14 cellular contexts compared by ENCODE assay signal in genomic region chr3:24160424-24160823, GRCh38.
A peak's percentile ranks its signal among the peaks of the same experiment; 100 is the strongest.
DNase-seq lines count a peak whose midpoint lies in the region; ATAC-seq, FAIRE-seq and TF ChIP-seq lines count a peak whose summit lies in the region.
"Had no signal": no experiment of that assay in that cellular context is flagged by ENCODE, and none has a peak within 500 bp of the region (broad histone marks: within the 10 kb centered on the region; RNA-seq: fewer than 3 reads in every experiment).

No MANE protein-coding gene starts in this region.

- H3K4me1 Mint-ChIP-seq in effector memory CD8-positive, alpha-beta T cell (ENCODE audit: low read depth in 2 of 2): peaks cover 0 to 3% of the 10 kb centered on the region in 2 donors
- H3K4me1 Mint-ChIP-seq: activated naive CD4-positive, alpha-beta T cell treated with anti-CD3 and anti-CD28 coated beads, Interleukin-2, amount 50 U/mL, for 24 hours had no signal

- H3K27ac ChIP-seq in HepG2 (ENCODE audit: extremely low read length, insufficient read depth, low read length) (no peak overlapping the region), right lobe of liver (no peak overlapping the region)
- H3K27ac ChIP-seq: esophagus squamous epithelium, SK-N-MC had no signal

- no peaks in the 10 kb centered on the region for H3K79me2 ChIP-seq in HepG2 (ENCODE audit: insufficient read depth, low read length)

- TF ChIP-seq EP300 in HepG2 (IDR thresholded peaks at IDR 0.05; ENCODE audit: low read depth in 2 of 2, low read length in 2 of 2): no peak
- no peak for TF ChIP-seq EP300 in HepG2 (CRISPR knock-in tag; IDR thresholded peaks at IDR 0.05; ENCODE audit: borderline replicate concordance)

- no peak for ATAC-seq in HepG2
- ATAC-seq in right lobe of liver: no peak
- no peak for ATAC-seq in GM18907 (IDR thresholded peaks at IDR 0.05; ENCODE audit: unreplicated experiment)
- ATAC-seq in effector memory CD8-positive, alpha-beta T cell (replicated peaks): no peak
- ATAC-seq in HG03039 (IDR thresholded peaks at IDR 0.05; ENCODE audit: unreplicated experiment): no peak

- H3K9ac ChIP-seq in HepG2 (ENCODE audit: insufficient read depth, low read depth, low read length) (no peak overlapping the region), adipocyte (ENCODE audit: low read length) (no peak overlapping the region)

- H3K9me3 Mint-ChIP-seq in effector memory CD8-positive, alpha-beta T cell: peaks cover 0 to 8% of the 10 kb centered on the region in 2 donors
- H3K9me3 Mint-ChIP-seq: activated naive CD4-positive, alpha-beta T cell treated with anti-CD3 and anti-CD28 coated beads, Interleukin-2, amount 50 U/mL, for 24 hours had no signal

- TF ChIP-seq RAD21 in HepG2 (CRISPR knock-in tag; IDR thresholded peaks at IDR 0.05): no peak

- 95% methylated on average over 8 of the region's 8 CpGs for WGBS in HepG2 (ENCODE audit: low lambda C conversion rate)
- 80% methylated on average over 6 of the region's 8 CpGs for WGBS in right lobe of liver (ENCODE audit: insufficient coverage, low coverage, low lambda C conversion rate, missing lambda C conversion rate)

- H3K4me1 ChIP-seq in HepG2 (ENCODE audit: insufficient read depth, low read length) (no peaks in the 10 kb centered on the region), right lobe of liver (peaks cover 0 to 8% (median 0%) of the 10 kb centered on the region in 4 donors), adipocyte (ENCODE audit: control insufficient read depth, insufficient read depth, low read length) (peaks cover 9% of the 10 kb centered on the region)

- H3K9me3 ChIP-seq in HepG2 (ENCODE audit: low read length): no peaks in the 10 kb centered on the region
- no peaks in the 10 kb centered on the region for H3K9me3 ChIP-seq in right lobe of liver
- no peaks in the 10 kb centered on the region for H3K9me3 ChIP-seq in adipocyte (ENCODE audit: control insufficient read depth, low read length)
- H3K9me3 ChIP-seq: esophagus squamous epithelium had no signal

- TF ChIP-seq CTCF in HepG2 (CRISPR knock-in tag; IDR thresholded peaks at IDR 0.05): no peak
- no peak for TF ChIP-seq CTCF in right lobe of liver (IDR thresholded peaks at IDR 0.05)

- no peak overlapping the region for H3K4me3 Mint-ChIP-seq in effector memory CD8-positive, alpha-beta T cell
- H3K4me3 Mint-ChIP-seq: activated naive CD4-positive, alpha-beta T cell treated with anti-CD3 and anti-CD28 coated beads, Interleukin-2, amount 50 U/mL, for 24 hours had no signal

- H3K4me3 ChIP-seq in HepG2 (replicated peaks in 1 of 3; ENCODE audit: insufficient read depth in 1 of 3, low read depth in 2 of 3, low read length in 3 of 3) (no peak overlapping the region), right lobe of liver (no peak overlapping the region), adipocyte (ENCODE audit: low read length) (no peak overlapping the region)
- H3K4me3 ChIP-seq: esophagus squamous epithelium, SK-N-MC, smooth muscle cell had no signal

- TF ChIP-seq POLR2A in HepG2 (IDR thresholded peaks at IDR 0.05; ENCODE audit: insufficient read depth in 1 of 2, low read depth in 2 of 2, low read length in 2 of 2): no peak
- no peak for TF ChIP-seq POLR2A in right lobe of liver (IDR thresholded peaks at IDR 0.05)

- BruUV-seq in HepG2 (replicated peaks; lab: Mats Ljungman, UMichigan): no TSS peak

- no peak overlapping the region for H2AFZ ChIP-seq in HepG2 (ENCODE audit: low read length)

- in situ Hi-C loops in HepG2 (cut with HindIII; ENCODE audit: extremely low pct_ligation_motif_present, low pct_unique_long_range_greater_than_20kb): no loop called here

- H4K20me1 ChIP-seq in HepG2 (ENCODE audit: insufficient read depth, low read length): no peaks in the 10 kb centered on the region

- H3K27ac Mint-ChIP-seq in effector memory CD8-positive, alpha-beta T cell: no peak overlapping the region
- H3K27ac Mint-ChIP-seq: activated naive CD4-positive, alpha-beta T cell treated with anti-CD3 and anti-CD28 coated beads, Interleukin-2, amount 50 U/mL, for 24 hours had no signal

- FAIRE-seq in HepG2 (lab: Jason Lieb, UNC): no peak

- H3K27me3 ChIP-seq in HepG2 (ENCODE audit: control insufficient read depth in 1 of 2, insufficient read depth in 2 of 2, low read length in 2 of 2): no peaks in the 10 kb centered on the region
- H3K27me3 ChIP-seq in right lobe of liver: no peaks in the 10 kb centered on the region
- no peaks in the 10 kb centered on the region for H3K27me3 ChIP-seq in adipocyte (replicated peaks; ENCODE audit: control insufficient read depth, insufficient read depth, low read length)
- H3K27me3 ChIP-seq: esophagus squamous epithelium had no signal

- intact Hi-C loops in HepG2 (cut with micrococcal nuclease; ENCODE audit: unreplicated experiment) (no loop called here), right lobe of liver (cut with DNase I) (no loop called here)

- H3K27me3 Mint-ChIP-seq in effector memory CD8-positive, alpha-beta T cell: peaks cover 8 to 20% of the 10 kb centered on the region in 2 donors

- CTCF ChIA-PET in HepG2 (lab: Yijun Ruan, JAX; ENCODE audit: low intra/inter-chr PET ratio, low total read pairs): no interaction called here

- POLR2A ChIA-PET in HepG2 (lab: Yijun Ruan, JAX): no interaction called here

- H3K36me3 ChIP-seq in HepG2 (replicated peaks in 1 of 2; ENCODE audit: control insufficient read depth in 1 of 2, insufficient read depth in 2 of 2, low read length in 2 of 2) (no peaks in the 10 kb centered on the region; a peak in 1 of 5 replicates), right lobe of liver (no peaks in the 10 kb centered on the region), adipocyte (ENCODE audit: control insufficient read depth, insufficient read depth, low read length, severe bottlenecking) (no peaks in the 10 kb centered on the region)
- H3K36me3 ChIP-seq: esophagus squamous epithelium had no signal

- DNase-seq in HepG2 (ENCODE audit: low spot score) (no peak), right lobe of liver (no peak), adipocyte (ENCODE audit: low read depth) (peak; percentile 33), iPS-NIHi11 (ENCODE audit: low spot score) (peak; percentile 58), NCI-H1105 treated with DMSO at 0.1 percent for 48 hours (lab: John Stamatoyannopoulos, UW) (no peak)
- DNase-seq in effector memory CD8-positive, alpha-beta T cell: no peak
- DNase-seq: cerebellar nuclear complex, esophagus squamous epithelium, midbrain had no signal

- H3K36me3 Mint-ChIP-seq in effector memory CD8-positive, alpha-beta T cell (ENCODE audit: insufficient read depth): no peaks in the 10 kb centered on the region
- H3K36me3 Mint-ChIP-seq: activated naive CD4-positive, alpha-beta T cell treated with anti-CD3 and anti-CD28 coated beads, Interleukin-2, amount 50 U/mL, for 24 hours had no signal

- H3K4me2 ChIP-seq in HepG2 (ENCODE audit: low read depth, low read length): no peak overlapping the region
- H3K4me2 ChIP-seq: smooth muscle cell had no signal

TF ChIP-seq in HepG2, 621 proteins besides CTCF, POLR2A, EP300 and RAD21:
- TF ChIP-seq REST (IDR thresholded peaks at IDR 0.05; ENCODE audit: borderline replicate concordance in 1 of 2, low read depth in 1 of 2, low read length in 2 of 2) (peak; percentile 49 to 92), MIER2 (CRISPR knock-in tag; IDR thresholded peaks at IDR 0.05) (peak; percentile 85), ZNF597 (CRISPR knock-in tag; IDR thresholded peaks at IDR 0.05) (no peak)
TF ChIP-seq in HepG2: peak in this region for 2.

Comparison
In these comparisons a context has a peak if more than half of its experiments do, and no peak if none do; other contexts are left out.
1. DNase-seq: peak in adipocyte (single experiment) and iPS-NIHi11 (single experiment); none in HepG2 (single experiment), right lobe of liver (0 of 3), effector memory CD8-positive, alpha-beta T cell (0 of 3) and NCI-H1105 treated with DMSO at 0.1 percent for 48 hours (single experiment).